ENCODE assay signal across 20 cellular contexts in the genomic region with DNA sequence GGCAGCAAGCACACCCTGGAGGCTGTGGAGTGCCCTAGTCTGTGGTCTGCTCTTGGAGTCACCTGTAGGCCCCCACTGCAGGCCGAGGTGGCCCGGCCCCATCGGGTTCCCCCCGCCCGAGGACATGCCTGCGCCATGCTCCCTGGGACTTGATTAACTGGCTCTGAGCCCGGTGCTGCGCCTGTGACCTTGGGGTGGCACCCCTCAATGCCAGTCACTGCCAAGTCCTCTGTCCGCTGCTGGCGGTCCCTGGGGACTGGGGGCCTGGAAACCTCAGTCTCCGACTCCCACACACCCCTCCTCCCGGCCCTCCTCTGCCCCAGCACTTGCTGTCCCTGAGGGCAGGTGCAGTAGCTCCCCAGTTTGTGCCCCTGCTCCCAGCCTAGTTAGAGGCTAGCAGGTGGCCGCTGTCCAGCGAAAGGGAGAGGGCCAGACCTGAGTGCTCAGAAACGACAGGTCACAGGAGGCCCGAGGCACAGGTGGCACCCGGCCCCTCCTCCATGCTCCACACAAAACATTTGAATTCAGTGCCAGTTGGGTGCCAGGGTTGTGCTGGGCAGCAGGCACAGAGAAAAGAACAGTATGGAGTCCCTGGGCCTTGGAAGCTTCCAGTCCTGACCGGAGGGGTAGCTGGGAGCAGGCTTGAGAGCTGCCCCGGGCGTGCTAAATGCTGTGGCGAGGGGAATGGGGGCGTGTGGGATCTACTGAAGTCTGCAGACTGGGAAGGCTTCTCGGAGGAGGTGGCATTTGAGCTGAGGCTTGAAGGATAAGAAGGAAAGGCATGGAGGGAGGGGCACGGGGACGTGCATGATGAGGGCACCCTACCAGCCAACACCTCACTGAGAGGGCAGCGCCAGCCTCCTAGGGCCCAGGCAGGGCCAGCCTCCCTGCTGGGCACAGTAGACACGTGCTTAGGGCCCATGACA. TPM values are rescaled to one million over a fixed set of nuclear protein-coding genes. Genes with fewer than 3 reads are reported as not detected.
DNase-seq lines count a peak whose midpoint lies in the region; ATAC-seq and TF ChIP-seq lines count a peak whose summit lies in the region.
"Had no signal": no experiment of that assay in that cellular context is flagged by ENCODE, and none has a peak within 500 bp of the region (broad histone marks: within the 10 kb centered on the region; RNA-seq: fewer than 3 reads in every experiment).

No MANE protein-coding gene starts in this region.

- no peaks in the 10 kb centered on the region for H3K9me3 ChIP-seq in body of pancreas
- no peaks in the 10 kb centered on the region for H3K9me3 ChIP-seq in left lung
- no peaks in the 10 kb centered on the region for H3K9me3 ChIP-seq in upper lobe of right lung

- H3K4me1 ChIP-seq in body of pancreas (peaks cover 26% of the 10 kb centered on the region), left lung (no peaks in the 10 kb centered on the region), upper lobe of right lung (no peaks in the 10 kb centered on the region)

- H3K27ac ChIP-seq in body of pancreas (peak overlapping the region; percentile 15 to 66 (median 53)), left lung (no peak overlapping the region), upper lobe of right lung (no peak overlapping the region)
- H3K27ac ChIP-seq: PC-9 had no signal

- no peaks in the 10 kb centered on the region for H3K36me3 ChIP-seq in body of pancreas (replicated peaks in 1 of 2; ENCODE audit: insufficient read depth in 1 of 2, low read depth in 2 of 2)
- H3K36me3 ChIP-seq in left lung: no peaks in the 10 kb centered on the region
- no peaks in the 10 kb centered on the region for H3K36me3 ChIP-seq in upper lobe of right lung

- H3K27me3 ChIP-seq in body of pancreas (no peaks in the 10 kb centered on the region), left lung (no peaks in the 10 kb centered on the region), upper lobe of right lung (no peaks in the 10 kb centered on the region)

- peak; percentile 70 for DNase-seq in Right ventricle myocardium superior
- no peak for DNase-seq in cardiac septum (ENCODE audit: low spot score)
- peak; percentile 48 to 70 (median 64) for DNase-seq in body of pancreas
- peak in 1 of 2 donors; percentile 73 for DNase-seq in left lung
- no peak for DNase-seq in upper lobe of right lung
- DNase-seq in NCI-H524 (lab: John Stamatoyannopoulos, UW): no peak
- DNase-seq in A172 (ENCODE audit: low spot score): no peak
- DNase-seq: ACHN; CD8-positive, alpha-beta T cell; GOT3; HFFc6; Karpas-422; MM.1S; NCI-H1417 treated with DMSO at 0.1 percent for 48 hours; NCI-H2029 treated with DMSO at 0.1 percent for 48 hours; NCI-H2227 treated with DMSO at 0.1 percent for 48 hours; NCI-H526 treated with DMSO at 0.1 percent for 48 hours; PC-9; SHP77 had no signal

- TF ChIP-seq CTCF in body of pancreas (IDR thresholded peaks at IDR 0.05) (no peak), left lung (IDR thresholded peaks at IDR 0.05) (no peak), upper lobe of right lung (IDR thresholded peaks at IDR 0.05) (no peak)

- 47 to 57% methylated on average over 16 to 27 of the region's 27 CpGs for WGBS in body of pancreas, 2 donors

- peak in 1 of 3 donors; percentile 3 for TF ChIP-seq POLR2A in body of pancreas (IDR thresholded peaks at IDR 0.05)

- ATAC-seq in Right ventricle myocardium superior (ENCODE audit: poor library complexity) (peak; percentile 60), body of pancreas (peak; percentile 49), left lung (peak; percentile 45), upper lobe of right lung (peak; percentile 11), HG03378 (IDR thresholded peaks at IDR 0.05; ENCODE audit: unreplicated experiment) (no peak)
- ATAC-seq: CD8-positive, alpha-beta T cell had no signal

- intact Hi-C loops in Right ventricle myocardium superior (cut with DNase I) (no loop called here), cardiac septum (cut with DNase I) (no loop called here), body of pancreas (cut with DNase I) (no loop called here), left lung (cut with DNase I) (no loop called here), upper lobe of right lung (cut with DNase I) (no loop called here)

- no peak overlapping the region for H3K4me3 ChIP-seq in body of pancreas
- no peak overlapping the region for H3K4me3 ChIP-seq in left lung
- H3K4me3 ChIP-seq in upper lobe of right lung: no peak overlapping the region
- H3K4me3 ChIP-seq: PC-9 had no signal

RNA-seq across cellular contexts. Expression of gene FLRT1, which starts 16.4 kb away (rescaled TPM):
- 0.35 TPM for total RNA-seq in Right ventricle myocardium superior
- 1.2 TPM for total RNA-seq in cardiac septum
- under 1 TPM in 1 of 2 donors, not detected in 1; 0.26 TPM for total RNA-seq in body of pancreas
- total RNA-seq in left lung: under 1 TPM; 0.15 to 0.18 TPM
- not detected for total RNA-seq in upper lobe of right lung
- total RNA-seq in A172 (2014; rRNA removed; shearing (Covaris generic)): not detected in 2 replicates
- total RNA-seq: CD8-positive, alpha-beta T cell had no signal

RNA-seq across cellular contexts. Expression of gene OTUB1, which starts 33.1 kb away (rescaled TPM):
- 52.2 TPM for total RNA-seq in Right ventricle myocardium superior
- 48.1 TPM for total RNA-seq in cardiac septum
- total RNA-seq in body of pancreas: 10 to 100 TPM; 20.8 to 36.3 TPM
- 10 to 100 TPM; 65.0 to 67.7 TPM for total RNA-seq in left lung
- total RNA-seq in upper lobe of right lung: 60.6 TPM
- 31.5 and 41.5 TPM in 2 replicates for total RNA-seq in A172 (2014; rRNA removed; shearing (Covaris generic))

RNA-seq across cellular contexts. Expression of gene COX8A, which starts 44.9 kb away (rescaled TPM):
- total RNA-seq in Right ventricle myocardium superior (1,182 TPM), cardiac septum (877 TPM), body of pancreas (100 to 1,000 TPM in 1 of 2 donors, 10 to 100 TPM in 1; 51.9 to 184 TPM), left lung (100 to 1,000 TPM; 267 to 281 TPM), upper lobe of right lung (199 TPM)
- total RNA-seq in A172 (2014; rRNA removed; shearing (Covaris generic)): 536 and 679 TPM in 2 replicates

Comparison
In these comparisons a context has a peak if more than half of its experiments do, and no peak if none do; other contexts are left out.
1. DNase-seq: peak in Right ventricle myocardium superior (single experiment) and body of pancreas (4 of 4); none in cardiac septum (single experiment), upper lobe of right lung (single experiment), NCI-H524 (0 of 2) and A172 (single experiment).
2. H3K27ac ChIP-seq: peak in body of pancreas (4 of 4); none in left lung (0 of 2) and upper lobe of right lung (single experiment).